12 cellular contexts compared by ENCODE assay signal in the genomic region with DNA sequence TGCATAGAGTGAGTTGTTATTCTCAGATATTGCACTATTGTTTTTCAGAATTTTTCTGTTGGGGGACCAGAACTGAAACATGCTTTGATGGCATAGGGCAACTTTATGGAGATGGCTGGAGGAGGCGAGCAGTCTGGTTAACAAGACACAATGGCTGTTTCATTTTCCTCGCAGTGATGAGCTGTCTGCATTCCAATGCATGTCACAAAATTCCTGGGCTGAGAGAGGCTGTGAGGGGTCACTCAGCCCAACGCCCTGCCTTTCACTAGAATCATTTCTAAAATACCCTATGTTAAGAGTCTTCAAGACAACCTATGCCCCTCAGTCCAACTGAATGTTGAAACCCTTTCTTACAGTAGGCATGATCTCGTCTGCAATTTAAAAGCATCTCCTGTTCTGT.
"Had no signal": no experiment of that assay in that cellular context is flagged by ENCODE, and none has a peak within 500 bp of the region (broad histone marks: within the 10 kb centered on the region; RNA-seq: fewer than 3 reads in every experiment).

No MANE protein-coding gene starts in this region.

- H3K36me3 Mint-ChIP-seq: activated naive CD4-positive, alpha-beta T cell treated with anti-CD3 and anti-CD28 coated beads, Interleukin-2, amount 10 ng/mL, durations not matched to agents 7 days and 5 days; stimulated activated memory B cell treated with anti-CD40 and anti-IgM and Interleukin-4, amounts not matched to agents 10 μg/mL and 1 μg/mL and 100 μg/mL, for 72 hours had no signal

- H3K4me1 Mint-ChIP-seq: activated naive CD4-positive, alpha-beta T cell treated with anti-CD3 and anti-CD28 coated beads, Interleukin-2, amount 10 ng/mL, durations not matched to agents 7 days and 5 days; stimulated activated memory B cell treated with anti-CD40 and anti-IgM and Interleukin-4, amounts not matched to agents 10 μg/mL and 1 μg/mL and 100 μg/mL, for 72 hours had no signal

- H3K27me3 ChIP-seq: ascending aorta, thyroid gland, uterus had no signal

- DNase-seq: activated CD4-positive, alpha-beta T cell treated with anti-CD3 and anti-CD28 coated beads for 1 hour; activated CD4-positive, alpha-beta T cell treated with anti-CD3 and anti-CD28 coated beads, Interleukin-2, amount 50 U/mL, for 48 hours; activated naive CD4-positive, alpha-beta T cell treated with anti-CD3 and anti-CD28 coated beads, Interleukin-2, amount 10 ng/mL, durations not matched to agents 7 days and 5 days; activated T-cell treated with anti-CD3 and anti-CD28 coated beads, Interleukin-2, amount 50 U/mL, for 24 hours; kidney glomerular epithelial cell; T-helper 1 cell; T1000; thyroid gland; uterus had no signal

- H3K27ac Mint-ChIP-seq: activated naive CD4-positive, alpha-beta T cell treated with anti-CD3 and anti-CD28 coated beads, Interleukin-2, amount 10 ng/mL, durations not matched to agents 7 days and 5 days; activated T-cell treated with anti-CD3 and anti-CD28 coated beads, Interleukin-2, amount 50 U/mL, for 24 hours; stimulated activated memory B cell treated with anti-CD40 and anti-IgM and Interleukin-4, amounts not matched to agents 10 μg/mL and 1 μg/mL and 100 μg/mL, for 72 hours had no signal

- H3K4me3 ChIP-seq: ascending aorta, thyroid gland, uterus had no signal

- H3K4me3 Mint-ChIP-seq: activated naive CD4-positive, alpha-beta T cell treated with anti-CD3 and anti-CD28 coated beads, Interleukin-2, amount 10 ng/mL, durations not matched to agents 7 days and 5 days; activated T-cell treated with anti-CD3 and anti-CD28 coated beads, Interleukin-2, amount 50 U/mL, for 24 hours; stimulated activated memory B cell treated with anti-CD40 and anti-IgM and Interleukin-4, amounts not matched to agents 10 μg/mL and 1 μg/mL and 100 μg/mL, for 72 hours had no signal

- H3K9me3 Mint-ChIP-seq: activated naive CD4-positive, alpha-beta T cell treated with anti-CD3 and anti-CD28 coated beads, Interleukin-2, amount 10 ng/mL, durations not matched to agents 7 days and 5 days; activated T-cell treated with anti-CD3 and anti-CD28 coated beads, Interleukin-2, amount 50 U/mL, for 24 hours; stimulated activated memory B cell treated with anti-CD40 and anti-IgM and Interleukin-4, amounts not matched to agents 10 μg/mL and 1 μg/mL and 100 μg/mL, for 72 hours had no signal

- H3K9ac ChIP-seq: parathyroid adenoma had no signal

- H3K27ac ChIP-seq: ascending aorta, parathyroid adenoma, thyroid gland, uterus had no signal

- H3K9me3 ChIP-seq: ascending aorta, thyroid gland, uterus had no signal

- H3K36me3 ChIP-seq: ascending aorta, thyroid gland, uterus had no signal

- H3K4me1 ChIP-seq: ascending aorta, parathyroid adenoma, thyroid gland, uterus had no signal

- H3K27me3 Mint-ChIP-seq: activated naive CD4-positive, alpha-beta T cell treated with anti-CD3 and anti-CD28 coated beads, Interleukin-2, amount 10 ng/mL, durations not matched to agents 7 days and 5 days; activated T-cell treated with anti-CD3 and anti-CD28 coated beads, Interleukin-2, amount 50 U/mL, for 24 hours had no signal
